Comparison of ENCODE assay signal across 15 cellular contexts in the genomic region with DNA sequence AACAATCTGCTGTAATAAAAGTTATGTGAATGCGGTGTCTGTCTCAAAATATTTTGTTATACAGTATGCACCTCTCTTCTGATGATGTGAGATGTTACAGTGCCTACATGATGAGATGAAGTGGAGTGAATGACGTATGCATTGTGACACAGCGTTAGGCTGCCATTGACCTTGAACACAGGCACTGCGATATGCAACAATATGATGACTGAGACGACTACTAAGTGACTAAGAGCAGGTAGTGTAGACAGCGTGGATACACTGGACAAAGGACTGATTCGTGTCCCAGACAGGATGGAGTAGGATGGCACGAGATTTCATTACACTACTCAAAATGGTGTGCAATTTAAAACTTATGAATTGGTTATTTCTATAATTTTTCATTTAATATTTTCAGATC. TPM values are rescaled to one million over a fixed set of nuclear protein-coding genes. Genes with fewer than 3 reads are reported as not detected.
DNase-seq lines count a peak whose midpoint lies in the region; ATAC-seq, FAIRE-seq and TF ChIP-seq lines count a peak whose summit lies in the region.
"Had no signal": no experiment of that assay in that cellular context is flagged by ENCODE, and none has a peak within 500 bp of the region (broad histone marks: within the 10 kb centered on the region; RNA-seq: fewer than 3 reads in every experiment).

No MANE protein-coding gene starts in this region.

- H3K27ac ChIP-seq in ascending aorta (peak overlapping the region; percentile 83 to 84), lower lobe of right lung (no peak overlapping the region), vagina (peak overlapping the region; percentile 69)

- H3K36me3 ChIP-seq in ascending aorta (no peaks in the 10 kb centered on the region), lower lobe of right lung (no peaks in the 10 kb centered on the region), vagina (no peaks in the 10 kb centered on the region)
- H3K36me3 ChIP-seq: colonic mucosa had no signal

- intact Hi-C loops in Right ventricle myocardium superior (cut with DNase I) = no loop called here
- intact Hi-C loops in cardiac septum (cut with DNase I) = loop anchor here (5.0 kb wide), 2 partner anchors 135 to 280 kb away; no protein-coding TSS in a partner anchor
- intact Hi-C loops in ascending aorta (cut with DNase I) = loop anchor here (1.0 to 5.0 kb wide), 3 partner anchors 8 to 382 kb away; partner anchors contain the start of genes DNAI4, MIER1 and SGIP1
- intact Hi-C loops in lower lobe of right lung (cut with DNase I) = no loop called here
- intact Hi-C loops in vagina (cut with DNase I) = no loop called here

- TF ChIP-seq POLR2A in vagina (IDR thresholded peaks at IDR 0.05) (no peak), GM12891 (IDR thresholded peaks at IDR 0.05; ENCODE audit: low read depth, low read length) (no peak)

- H3K9me3 ChIP-seq in ascending aorta (no peaks in the 10 kb centered on the region), lower lobe of right lung (no peaks in the 10 kb centered on the region), vagina (no peaks in the 10 kb centered on the region)
- H3K9me3 ChIP-seq: colonic mucosa had no signal

- no peak for FAIRE-seq in GM12891 (lab: Jason Lieb, UNC)

- H3K4me1 ChIP-seq in ascending aorta (peaks cover 5 to 55% of the 10 kb centered on the region in 2 donors), lower lobe of right lung (peaks cover 12% of the 10 kb centered on the region), vagina (peaks cover 6% of the 10 kb centered on the region)
- H3K4me1 ChIP-seq: colonic mucosa had no signal

- ATAC-seq in Right ventricle myocardium superior (ENCODE audit: poor library complexity) (peak; percentile 35), lower lobe of right lung (peak; percentile 6 to 34), GM21619 (IDR thresholded peaks at IDR 0.05; ENCODE audit: unreplicated experiment) (no peak)
- ATAC-seq: stimulated activated naive B cell treated with anti-CD40 and anti-IgM and Interleukin-4, amounts not matched to agents 10 μg/mL and 1 μg/mL and 100 μg/mL, for 72 hours had no signal

- no peaks in the 10 kb centered on the region for H3K27me3 ChIP-seq in ascending aorta
- no peaks in the 10 kb centered on the region for H3K27me3 ChIP-seq in lower lobe of right lung (ENCODE audit: low read depth)
- H3K27me3 ChIP-seq in vagina = no peaks in the 10 kb centered on the region
- H3K27me3 ChIP-seq: colonic mucosa had no signal

- H3K4me3 ChIP-seq in ascending aorta (no peak overlapping the region), lower lobe of right lung (no peak overlapping the region), vagina (no peak overlapping the region)
- H3K4me3 ChIP-seq: colonic mucosa had no signal

- no peak for DNase-seq in Right ventricle myocardium superior
- DNase-seq in cardiac septum (ENCODE audit: low spot score) = no peak
- DNase-seq in ascending aorta (ENCODE audit: low spot score in 2 of 2) = no peak
- no peak for DNase-seq in lower lobe of right lung
- no peak for DNase-seq in vagina (ENCODE audit: extremely low spot score in 2 of 2)
- DNase-seq in GM12891 (ENCODE audit: insufficient read length, low spot score) = no peak
- DNase-seq in COLO829 (ENCODE audit: low spot score) = no peak
- DNase-seq: activated CD4-positive, alpha-beta T cell treated with anti-CD3 and anti-CD28 coated beads for 48 hours; activated naive CD8-positive, alpha-beta T cell treated with anti-CD3 and anti-CD28 coated beads, Interleukin-2, amount 10 ng/mL, durations not matched to agents 7 days and 5 days; activated T-cell treated with anti-CD3 and anti-CD28 coated beads, Interleukin-2, amount 50 U/mL, for 1 hour; colonic mucosa; GOT3; NCI-H146; stimulated activated naive B cell treated with anti-CD40 and anti-IgM and Interleukin-4, amounts not matched to agents 10 μg/mL and 1 μg/mL and 100 μg/mL, for 72 hours had no signal

- TF ChIP-seq CTCF in ascending aorta (IDR thresholded peaks at IDR 0.05) (no peak), lower lobe of right lung (IDR thresholded peaks at IDR 0.05) (no peak), vagina (IDR thresholded peaks at IDR 0.05) (no peak)

TF ChIP-seq in GM12891, 5 proteins besides CTCF, POLR2A, EP300 and RAD21:
- TF ChIP-seq POLR2AphosphoS5 (IDR thresholded peaks at IDR 0.05; ENCODE audit: low read depth, low read length) (no peak), TAF1 (IDR thresholded peaks at IDR 0.05; ENCODE audit: low read depth, low read length) (no peak), PAX5 (IDR thresholded peaks at IDR 0.05; ENCODE audit: insufficient read depth, low read length, severe bottlenecking) (no peak), SPI1 (IDR thresholded peaks at IDR 0.05; ENCODE audit: low read depth, low read length) (no peak), POU2F2 (IDR thresholded peaks at IDR 0.05; ENCODE audit: low read depth, low read length) (no peak)

RNA-seq across cellular contexts. Expression of gene SGIP1, which starts 8.4 kb away (rescaled TPM):
- 3.6 TPM for total RNA-seq in Right ventricle myocardium superior
- 7.0 TPM for total RNA-seq in cardiac septum
- total RNA-seq in ascending aorta = 1.6 TPM
- total RNA-seq in lower lobe of right lung = 12.4 TPM
- 14.0 TPM for total RNA-seq in vagina
- not detected for polyA plus RNA-seq in GM12891 (2012; ENCODE audit: low read depth, missing spikeins)
- total RNA-seq: activated naive CD8-positive, alpha-beta T cell treated with anti-CD3 and anti-CD28 coated beads, Interleukin-2, amount 10 ng/mL, durations not matched to agents 7 days and 5 days had no signal

Comparison
In these comparisons a context has a peak if more than half of its experiments do, and no peak if none do; other contexts are left out.
1. intact Hi-C loops: an anchor here in cardiac septum (5.0 kb wide) and ascending aorta (1.0 to 5.0 kb wide); none called in Right ventricle myocardium superior, lower lobe of right lung and vagina.